ENCODE assay signal across 8 cellular contexts in genomic region chr12:111684485-111685147, GRCh38. TPM values are rescaled to one million over a fixed set of nuclear protein-coding genes. Genes with fewer than 3 reads are reported as not detected.
A peak's percentile ranks its signal among the peaks of the same experiment; 100 is the strongest.
DNase-seq lines count a peak whose midpoint lies in the region; ATAC-seq, FAIRE-seq and TF ChIP-seq lines count a peak whose summit lies in the region.
"Not testable (repeated sequence)": the region's sequence is repeated elsewhere in the genome, so short reads cannot be mapped to it uniquely, and the experiment has no call there.

No MANE protein-coding gene starts in this region.

- H3K27ac Mint-ChIP-seq in CD4-positive, CD25-positive, alpha-beta regulatory T cell: peak overlapping the region; percentile 89 to 99 (median 97)

- H3K4ac ChIP-seq in neuronal stem cell (ENCODE audit: low read length): not testable (repeated sequence)

- not testable (repeated sequence) for H4K20me1 ChIP-seq in KMS-11 (ENCODE audit: insufficient read depth)

- H3K27ac ChIP-seq in CD4-positive, CD25-positive, alpha-beta regulatory T cell (ENCODE audit: insufficient read depth, low read length, poor library complexity, severe bottlenecking): peak overlapping the region; percentile 85
- 0 out of 2 replicates have a peak overlapping the region, but pooled peaks have one; percentile 55 for H3K27ac ChIP-seq in KMS-11
- H3K27ac ChIP-seq in VCaP: peak overlapping the region; percentile 91
- peak overlapping the region in 1 of 2 donors; percentile 53 for H3K27ac ChIP-seq in kidney (ENCODE audit: low read depth in 2 of 2, low read length in 2 of 2)
- not testable (repeated sequence) for H3K27ac ChIP-seq in neuronal stem cell (replicated peaks; ENCODE audit: low read length)
- peak overlapping the region; percentile 89 for H3K27ac ChIP-seq in subcutaneous abdominal adipose tissue (ENCODE audit: low read depth, low read length)

- peaks cover 23% of the 10 kb centered on the region for H3K79me2 ChIP-seq in KMS-11 (ENCODE audit: insufficient read depth, low read depth)

- H3K4me1 Mint-ChIP-seq in CD4-positive, CD25-positive, alpha-beta regulatory T cell: peaks cover 25 to 48% (median 37%) of the 10 kb centered on the region in 4 donors

- peak in 1 of 3 donors; percentile 6 for DNase-seq in CD4-positive, CD25-positive, alpha-beta regulatory T cell
- DNase-seq in astrocyte of the cerebellum (ENCODE audit: low read depth); kidney; neuronal stem cell (ENCODE audit: low spot score): not testable (repeated sequence)
- DNase-seq in epithelial cell of proximal tubule (ENCODE audit: low read depth): peak; percentile 42

- no CpG with 5 or more reads among the region's 13 CpGs for WGBS in neuronal stem cell (ENCODE audit: extremely low coverage in 2 of 2, insufficient read length in 2 of 2, insufficient replicate concordance in 1 of 2), 2 donors

- H2AK5ac ChIP-seq in neuronal stem cell (ENCODE audit: low read depth, low read length): not testable (repeated sequence)

- not testable (repeated sequence) for H4K8ac ChIP-seq in neuronal stem cell (ENCODE audit: low read depth, low read length)

- H3K9me3 Mint-ChIP-seq in CD4-positive, CD25-positive, alpha-beta regulatory T cell: not testable (repeated sequence)

- H3K9ac ChIP-seq in KMS-11: peak overlapping the region; percentile 73; the same call in 1 of the 2 replicates
- H3K9ac ChIP-seq in kidney (ENCODE audit: low read length in 2 of 2): peak overlapping the region; percentile 66 to 97
- not testable (repeated sequence) for H3K9ac ChIP-seq in neuronal stem cell (ENCODE audit: low read depth, low read length, poor library complexity)
- H3K9ac ChIP-seq in subcutaneous abdominal adipose tissue (ENCODE audit: low read length in 5 of 5): peak overlapping the region; percentile 93 to 100 (median 95)

- not testable (repeated sequence) for H4K91ac ChIP-seq in neuronal stem cell (ENCODE audit: low read depth, low read length, poor library complexity)

- not testable (repeated sequence) for H2BK120ac ChIP-seq in neuronal stem cell (ENCODE audit: low read depth, low read length)

- H2AFZ ChIP-seq in KMS-11 (ENCODE audit: low read depth); neuronal stem cell (ENCODE audit: low read length): not testable (repeated sequence)

- in situ Hi-C loops in astrocyte of the cerebellum (cut with HindIII; ENCODE audit: low sequenced_read_pairs): not testable (repeated sequence)

- H2BK12ac ChIP-seq in neuronal stem cell (ENCODE audit: low read length): not testable (repeated sequence)

- not testable (repeated sequence) for TF ChIP-seq CTCF in KMS-11 (conservative IDR thresholded peaks at IDR 0.05; ENCODE audit: low read depth, low read length); VCaP (conservative IDR thresholded peaks at IDR 0.05); astrocyte of the cerebellum (IDR thresholded peaks at IDR 0.05; ENCODE audit: low read depth, low read length, missing control alignments); epithelial cell of proximal tubule (conservative IDR thresholded peaks at IDR 0.05; ENCODE audit: low read depth, low read length); kidney (IDR thresholded peaks at IDR 0.05; ENCODE audit: borderline replicate concordance, extremely low read depth, insufficient read depth)

- H3K23ac ChIP-seq in neuronal stem cell (ENCODE audit: low read depth, low read length, poor library complexity): not testable (repeated sequence)

- intact Hi-C loops in kidney (cut with DNase I): not testable (repeated sequence)

- not testable (repeated sequence) for ATAC-seq in CD4-positive, CD25-positive, alpha-beta regulatory T cell (ENCODE audit: low read depth in 2 of 2)

- H3K36me3 ChIP-seq in CD4-positive, CD25-positive, alpha-beta regulatory T cell (ENCODE audit: control insufficient read depth, insufficient read depth, low read length): peaks cover 30% of the 10 kb centered on the region
- H3K36me3 ChIP-seq in KMS-11 (ENCODE audit: insufficient read depth): not testable (repeated sequence)
- H3K36me3 ChIP-seq in kidney (ENCODE audit: control insufficient read depth in 1 of 2, insufficient read depth in 2 of 2, low read length in 2 of 2) (peaks cover 8 to 13% of the 10 kb centered on the region in 2 donors), neuronal stem cell (replicated peaks in 1 of 2; ENCODE audit: control insufficient read depth in 2 of 2, insufficient read depth in 2 of 2, low read length in 2 of 2) (peaks cover 13 to 36% of the 10 kb centered on the region in 2 donors), subcutaneous abdominal adipose tissue (ENCODE audit: control insufficient read depth in 5 of 5, insufficient read depth in 5 of 5, low read length in 5 of 5) (peaks cover 14 to 32% (median 25%) of the 10 kb centered on the region in 5 donors)

- peaks cover 31% of the 10 kb centered on the region for H3K4me1 ChIP-seq in CD4-positive, CD25-positive, alpha-beta regulatory T cell (ENCODE audit: control insufficient read depth, insufficient read depth, low read length, poor library complexity, severe bottlenecking)
- peaks cover 26% of the 10 kb centered on the region for H3K4me1 ChIP-seq in KMS-11 (ENCODE audit: low read depth, poor library complexity, severe bottlenecking)
- H3K4me1 ChIP-seq in kidney (ENCODE audit: control insufficient read depth in 1 of 2, insufficient read depth in 1 of 2, low read depth in 1 of 2, low read length in 2 of 2): peaks cover 13 to 18% of the 10 kb centered on the region in 2 donors
- not testable (repeated sequence) for H3K4me1 ChIP-seq in neuronal stem cell (ENCODE audit: control insufficient read depth in 2 of 2, insufficient read depth in 1 of 2, low read depth in 1 of 2, low read length in 2 of 2)
- H3K4me1 ChIP-seq in subcutaneous abdominal adipose tissue (ENCODE audit: control insufficient read depth in 5 of 5, insufficient read depth in 5 of 5, low read length in 5 of 5): peaks cover 12 to 32% (median 29%) of the 10 kb centered on the region in 5 donors

- H3K9me3 ChIP-seq in CD4-positive, CD25-positive, alpha-beta regulatory T cell (ENCODE audit: control insufficient read depth in 2 of 2, low read length in 2 of 2); kidney (ENCODE audit: control insufficient read depth in 1 of 2, low read length in 2 of 2); neuronal stem cell (replicated peaks in 1 of 2; ENCODE audit: control insufficient read depth in 2 of 2, insufficient read depth in 1 of 2, low read depth in 1 of 2, low read length in 2 of 2); subcutaneous abdominal adipose tissue (ENCODE audit: control insufficient read depth in 5 of 5, low read length in 5 of 5): not testable (repeated sequence)

- peak overlapping the region; percentile 88 to 98 (median 96) for H3K4me3 Mint-ChIP-seq in CD4-positive, CD25-positive, alpha-beta regulatory T cell

- peak overlapping the region; percentile 91 for H3K4me3 ChIP-seq in CD4-positive, CD25-positive, alpha-beta regulatory T cell (ENCODE audit: low read depth, low read length)
- H3K4me3 ChIP-seq in KMS-11 (IDR thresholded peaks at IDR 0.05; ENCODE audit: insufficient read depth, low read depth, low read length): not testable (repeated sequence)
- H3K4me3 ChIP-seq in astrocyte of the cerebellum (ENCODE audit: low read depth, low read length) (peak overlapping the region; percentile 99), epithelial cell of proximal tubule (ENCODE audit: low read depth, low read length) (peak overlapping the region; percentile 98), kidney (ENCODE audit: low read length in 2 of 2) (peak overlapping the region; percentile 100), neuronal stem cell (ENCODE audit: low read length in 2 of 2) (peak overlapping the region; percentile 74 to 92), subcutaneous abdominal adipose tissue (ENCODE audit: low read depth in 1 of 5, low read length in 5 of 5) (peak overlapping the region; percentile 81 to 99 (median 93))

- H2BK15ac ChIP-seq in neuronal stem cell (ENCODE audit: low read length): not testable (repeated sequence)

- H3K79me1 ChIP-seq in neuronal stem cell (ENCODE audit: low read depth, low read length): not testable (repeated sequence)

- not testable (repeated sequence) for FAIRE-seq in kidney (lab: Jason Lieb, UNC)

- not testable (repeated sequence) for H2BK5ac ChIP-seq in neuronal stem cell (ENCODE audit: low read length)

- not testable (repeated sequence) for H3K18ac ChIP-seq in neuronal stem cell (ENCODE audit: low read length)

- peak overlapping the region; percentile 78 for H3K4me2 ChIP-seq in KMS-11
- H3K4me2 ChIP-seq in neuronal stem cell (ENCODE audit: insufficient read depth, low read length, poor library complexity, severe bottlenecking): peak overlapping the region; percentile 80

- not testable (repeated sequence) for H3K27me3 ChIP-seq in CD4-positive, CD25-positive, alpha-beta regulatory T cell (ENCODE audit: control insufficient read depth, insufficient read depth, low read length); KMS-11 (ENCODE audit: insufficient read depth, low read depth); neuronal stem cell (ENCODE audit: control insufficient read depth in 3 of 3, insufficient read depth in 3 of 3, low read depth in 1 of 3, low read length in 3 of 3); subcutaneous abdominal adipose tissue (ENCODE audit: control insufficient read depth in 5 of 5, insufficient read depth in 4 of 5, low read length in 5 of 5)

- H3K14ac ChIP-seq in neuronal stem cell (ENCODE audit: low read length): not testable (repeated sequence)

- H3K36me3 Mint-ChIP-seq in CD4-positive, CD25-positive, alpha-beta regulatory T cell: peaks cover 20% of the 10 kb centered on the region

- not testable (repeated sequence) for H3K27me3 Mint-ChIP-seq in CD4-positive, CD25-positive, alpha-beta regulatory T cell

RNA-seq across cellular contexts. Expression of gene BRAP, which starts 1.1 kb away (rescaled TPM):
- 23.7 TPM for total RNA-seq in CD4-positive, CD25-positive, alpha-beta regulatory T cell
- polyA plus RNA-seq in CD4-positive, CD25-positive, alpha-beta regulatory T cell: 10 to 100 TPM; 21.2 to 26.1 (median 25.4) TPM
- 13.7 and 19.9 TPM in 2 replicates for total RNA-seq in epithelial cell of proximal tubule
- 17.2 TPM for total RNA-seq in kidney
- polyA plus RNA-seq in kidney (ENCODE audit: insufficient read depth, low read depth, low replicate concordance): 9.6 TPM
- polyA plus RNA-seq in neuronal stem cell (2013, experiment 1 of 2): 13.7 TPM
- 13.7 TPM for polyA plus RNA-seq in neuronal stem cell (2013, experiment 2 of 2)

RNA-seq across cellular contexts. Expression of gene ACAD10, which starts 1.2 kb away (rescaled TPM):
- total RNA-seq in CD4-positive, CD25-positive, alpha-beta regulatory T cell: 27.6 TPM
- 10 to 100 TPM in 2 of 4 donors, 1 to 10 TPM in 2; 6.9 to 11.8 (median 10.1) TPM for polyA plus RNA-seq in CD4-positive, CD25-positive, alpha-beta regulatory T cell
- total RNA-seq in epithelial cell of proximal tubule (11.5 and 15.6 TPM in 2 replicates), kidney (33.7 TPM)
- polyA plus RNA-seq in kidney (ENCODE audit: insufficient read depth, low read depth, low replicate concordance): 47.0 TPM
- 16.1 TPM for polyA plus RNA-seq in neuronal stem cell (2013, experiment 1 of 2)
- polyA plus RNA-seq in neuronal stem cell (2013, experiment 2 of 2): 15.2 TPM
